In genomic region chr12:107474639-107475539, GRCh38 we compare ENCODE assay signal across 25 cellular contexts.
DNase-seq lines count a peak whose midpoint lies in the region; ATAC-seq and TF ChIP-seq lines count a peak whose summit lies in the region.
"Had no signal": no experiment of that assay in that cellular context is flagged by ENCODE, and none has a peak within 500 bp of the region (broad histone marks: within the 10 kb centered on the region; RNA-seq: fewer than 3 reads in every experiment).

No MANE protein-coding gene starts in this region.

- TF ChIP-seq CTCF in foreskin keratinocyte (conservative IDR thresholded peaks at IDR 0.05) = no peak
- no peak for TF ChIP-seq CTCF in thyroid gland (IDR thresholded peaks at IDR 0.05)

- no peaks in the 10 kb centered on the region for H3K9me3 Mint-ChIP-seq in activated T-helper 17 cell treated with anti-CD3 and anti-CD28 coated beads, Interleukin-2, amount 50 U/mL, for 72 hours
- H3K9me3 Mint-ChIP-seq: activated CD4-positive, alpha-beta T cell treated with anti-CD3 and anti-CD28 coated beads, Interleukin-2, amount 10 ng/mL, durations not matched to agents 7 days and 5 days; CD4-positive, alpha-beta T cell; naive thymus-derived CD4-positive, alpha-beta T cell had no signal

- 19 to 35% methylated on average over 3 to 4 of the region's 4 CpGs for WGBS in thyroid gland, 2 donors

- ATAC-seq in activated T-helper 17 cell treated with anti-CD3 and anti-CD28 coated beads, Interleukin-2, amount 50 U/mL, for 72 hours (replicated peaks) = peak; percentile 73
- peak; percentile 60 for ATAC-seq in foreskin keratinocyte
- no peak for ATAC-seq in HG03520 (IDR thresholded peaks at IDR 0.05; ENCODE audit: unreplicated experiment)
- ATAC-seq: K562; naive thymus-derived CD4-positive, alpha-beta T cell; PC-3 had no signal

- no peaks in the 10 kb centered on the region for H3K36me3 ChIP-seq in thyroid gland
- H3K36me3 ChIP-seq: sigmoid colon, upper lobe of left lung had no signal

- no peak overlapping the region for H3K4me3 ChIP-seq in thyroid gland (replicated peaks in 1 of 3)
- H3K4me3 ChIP-seq: dorsolateral prefrontal cortex, K562, sigmoid colon, upper lobe of left lung had no signal

- DNase-seq in stimulated activated CD4-positive, alpha-beta T cell treated with anti-CD3 and anti-CD28 coated beads, Interleukin-4, amount 100 ng/mL, for 24 hours = peak; percentile 10
- no peak for DNase-seq in stimulated activated CD4-positive, alpha-beta T cell treated with anti-CD3 and anti-CD28 coated beads, Interleukin-4, amount 100 ng/mL, for 1 hour
- peak in 1 of 2 donors; percentile 29 for DNase-seq in foreskin keratinocyte
- peak in 1 of 2 donors; percentile 43 for DNase-seq in thyroid gland
- DNase-seq in NCI-H226 = no peak
- no peak for DNase-seq in NCI-H345 (lab: John Stamatoyannopoulos, UW)
- DNase-seq: activated CD4-positive, alpha-beta T cell treated with anti-CD3 and anti-CD28 coated beads, Interleukin-2, amount 10 ng/mL, durations not matched to agents 7 days and 5 days; CD4-positive, alpha-beta T cell; DMS153; dorsolateral prefrontal cortex; GDM1; kidney glomerular epithelial cell; mesenchymal stem cell; naive thymus-derived CD4-positive, alpha-beta T cell; NCI-H1436 treated with DMSO at 0.1 percent for 48 hours; NCI-H82; PC-3; posterior cingulate gyrus; SHP77 treated with DMSO at 0.1 percent for 48 hours; sigmoid colon; stimulated activated CD4-positive, alpha-beta T cell treated with anti-CD3 and anti-CD28 coated beads, Interleukin-1b, Interleukin-23, amount 100 ng/mL, for 48 hours; upper lobe of left lung had no signal

- H3K4me1 ChIP-seq in foreskin keratinocyte (peaks cover 3% of the 10 kb centered on the region), thyroid gland (peaks cover 45 to 68% of the 10 kb centered on the region in 2 donors)
- H3K4me1 ChIP-seq: upper lobe of left lung had no signal

- H3K9me3 ChIP-seq in thyroid gland = no peaks in the 10 kb centered on the region
- H3K9me3 ChIP-seq: sigmoid colon, upper lobe of left lung had no signal

- no peaks in the 10 kb centered on the region for H3K36me3 Mint-ChIP-seq in activated T-helper 17 cell treated with anti-CD3 and anti-CD28 coated beads, Interleukin-2, amount 50 U/mL, for 72 hours (ENCODE audit: low read depth)
- H3K36me3 Mint-ChIP-seq: naive thymus-derived CD4-positive, alpha-beta T cell had no signal

- no peaks in the 10 kb centered on the region for H3K27me3 Mint-ChIP-seq in activated T-helper 17 cell treated with anti-CD3 and anti-CD28 coated beads, Interleukin-2, amount 50 U/mL, for 72 hours
- H3K27me3 Mint-ChIP-seq: activated CD4-positive, alpha-beta T cell treated with anti-CD3 and anti-CD28 coated beads, Interleukin-2, amount 10 ng/mL, durations not matched to agents 7 days and 5 days; CD4-positive, alpha-beta T cell; naive thymus-derived CD4-positive, alpha-beta T cell had no signal

- H3K27ac Mint-ChIP-seq in activated T-helper 17 cell treated with anti-CD3 and anti-CD28 coated beads, Interleukin-2, amount 50 U/mL, for 72 hours = peak overlapping the region; percentile 28
- H3K27ac Mint-ChIP-seq: activated CD4-positive, alpha-beta T cell treated with anti-CD3 and anti-CD28 coated beads, Interleukin-2, amount 10 ng/mL, durations not matched to agents 7 days and 5 days; CD4-positive, alpha-beta T cell had no signal

- intact Hi-C loops in thyroid gland (cut with DNase I) = no loop called here

- H3K4me3 Mint-ChIP-seq in activated T-helper 17 cell treated with anti-CD3 and anti-CD28 coated beads, Interleukin-2, amount 50 U/mL, for 72 hours = peak overlapping the region; percentile 6
- H3K4me3 Mint-ChIP-seq: activated CD4-positive, alpha-beta T cell treated with anti-CD3 and anti-CD28 coated beads, Interleukin-2, amount 10 ng/mL, durations not matched to agents 7 days and 5 days; CD4-positive, alpha-beta T cell; naive thymus-derived CD4-positive, alpha-beta T cell had no signal

- H3K4me1 Mint-ChIP-seq in activated T-helper 17 cell treated with anti-CD3 and anti-CD28 coated beads, Interleukin-2, amount 50 U/mL, for 72 hours = peaks cover 17% of the 10 kb centered on the region

- H3K27ac ChIP-seq in foreskin keratinocyte = no peak overlapping the region
- H3K27ac ChIP-seq in thyroid gland = peak overlapping the region; percentile 84 to 92 (median 90)
- H3K27ac ChIP-seq: dorsolateral prefrontal cortex, upper lobe of left lung had no signal

- TF ChIP-seq POLR2A in thyroid gland (IDR thresholded peaks at IDR 0.05) = no peak

- H3K27me3 ChIP-seq in foreskin keratinocyte = no peaks in the 10 kb centered on the region
- H3K27me3 ChIP-seq in thyroid gland = no peaks in the 10 kb centered on the region
- H3K27me3 ChIP-seq: sigmoid colon, upper lobe of left lung had no signal
